In the genomic region with DNA sequence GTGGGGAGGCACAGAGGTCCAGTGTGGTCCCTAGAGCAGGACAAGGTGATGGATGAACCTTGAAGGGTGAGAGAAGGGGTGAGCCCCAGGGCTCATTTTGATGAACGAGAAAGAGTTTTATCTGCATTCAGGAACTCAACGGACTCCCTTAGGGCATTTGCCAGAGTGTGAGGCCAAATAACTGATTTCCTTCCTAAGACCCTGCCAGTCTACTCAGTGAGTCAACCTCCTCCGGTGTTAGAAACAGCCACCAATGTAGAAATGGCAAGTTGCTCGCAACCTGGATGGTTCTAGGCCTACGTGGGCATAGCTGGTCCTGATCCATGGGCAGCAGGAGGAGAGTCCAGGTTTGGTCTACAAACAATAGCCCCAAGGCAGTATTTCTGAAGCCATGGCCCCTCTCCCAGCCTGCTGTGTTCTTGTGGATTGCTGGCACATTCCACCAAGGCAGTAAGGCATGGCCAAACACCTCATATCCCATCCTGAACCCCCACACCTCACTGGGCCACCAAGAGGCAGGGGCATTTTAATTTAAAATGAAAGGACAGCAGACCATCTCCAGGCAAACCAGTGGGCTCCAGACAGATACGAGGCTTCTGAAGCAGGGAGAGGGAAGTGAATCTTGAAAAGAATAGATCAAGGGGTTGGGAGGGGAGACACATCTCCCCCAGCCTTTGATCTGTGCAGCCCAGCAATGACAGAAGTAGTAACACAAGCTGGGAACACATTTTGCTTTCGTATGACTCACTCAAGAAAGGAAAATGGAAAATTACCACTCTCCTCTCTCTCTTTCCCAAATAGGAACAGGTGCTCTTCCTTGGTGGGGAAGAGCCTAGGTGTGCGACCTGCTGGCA, we compare ENCODE assay signal across 22 cellular contexts. TPM values are rescaled to one million over a fixed set of nuclear protein-coding genes. Genes with fewer than 3 reads are reported as not detected.
DNase-seq lines count a peak whose midpoint lies in the region; ATAC-seq and TF ChIP-seq lines count a peak whose summit lies in the region.
"Had no signal": no experiment of that assay in that cellular context is flagged by ENCODE, and none has a peak within 500 bp of the region (broad histone marks: within the 10 kb centered on the region; RNA-seq: fewer than 3 reads in every experiment).

No MANE protein-coding gene starts in this region.

- intact Hi-C loops in activated CD4-positive, alpha-beta T cell treated with anti-CD3 and anti-CD28 coated beads for 36 hours (cut with DNase I, micrococcal nuclease) = no loop called here

- H4K20me1 ChIP-seq in smooth muscle cell (ENCODE audit: low read depth) = no peaks in the 10 kb centered on the region

- peak overlapping the region; percentile 48 for H3K9ac ChIP-seq in smooth muscle cell (ENCODE audit: low read depth)

- no peaks in the 10 kb centered on the region for H3K36me3 Mint-ChIP-seq in activated CD4-positive, alpha-beta T cell treated with anti-CD3 and anti-CD28 coated beads for 36 hours (ENCODE audit: low read depth)
- peaks cover 7% of the 10 kb centered on the region for H3K36me3 Mint-ChIP-seq in activated CD4-positive, alpha-beta T cell treated with anti-CD3 and anti-CD28 coated beads, Interleukin-2, amount 10 ng/mL, durations not matched to agents 7 days and 5 days (ENCODE audit: low read depth)
- no peaks in the 10 kb centered on the region for H3K36me3 Mint-ChIP-seq in chondrocyte (ENCODE audit: low read depth)
- peaks cover 0 to 3% of the 10 kb centered on the region in 2 donors for H3K36me3 Mint-ChIP-seq in stimulated activated naive B cell treated with anti-CD40 and anti-IgM and Interleukin-4, amounts not matched to agents 10 μg/mL and 1 μg/mL and 100 μg/mL, for 72 hours
- H3K36me3 Mint-ChIP-seq: activated naive CD8-positive, alpha-beta T cell treated with anti-CD3 and anti-CD28 coated beads, Interleukin-2, amount 10 ng/mL, durations not matched to agents 7 days and 5 days; CD8-positive, alpha-beta T cell; natural killer cell treated with Interleukin-12 subunit alpha and Interleukin-12 subunit beta and Interleukin-15 and Interleukin-18, amount 100 ng/mL, for 72 hours had no signal

- CTCF ChIA-PET in activated CD4-positive, alpha-beta T cell treated with anti-CD3 and anti-CD28 coated beads for 36 hours (lab: Charles Lee) = no interaction called here
- CTCF ChIA-PET in activated CD4-positive, alpha-beta T cell treated with anti-CD3 and anti-CD28 coated beads, Interleukin-2, amount 10 ng/mL, durations not matched to agents 7 days and 5 days (lab: Charles Lee) = interaction anchor here (0.6 kb wide), 1 partner anchor 44 kb away, joined by 3 read pairs; no protein-coding TSS in a partner anchor

- POLR2A ChIA-PET in activated CD4-positive, alpha-beta T cell treated with anti-CD3 and anti-CD28 coated beads for 36 hours (lab: Charles Lee) = no interaction called here
- POLR2A ChIA-PET in activated CD4-positive, alpha-beta T cell treated with anti-CD3 and anti-CD28 coated beads, Interleukin-2, amount 10 ng/mL, durations not matched to agents 7 days and 5 days (lab: Charles Lee) = no interaction called here

- ATAC-seq in activated CD4-positive, alpha-beta T cell treated with anti-CD3 and anti-CD28 coated beads for 36 hours = peak; percentile 12
- no peak for ATAC-seq in stimulated activated naive B cell treated with anti-CD40 and anti-IgM and Interleukin-4, amounts not matched to agents 10 μg/mL and 1 μg/mL and 100 μg/mL, for 72 hours (replicated peaks)
- ATAC-seq: CD8-positive, alpha-beta T cell; effector memory CD8-positive, alpha-beta T cell; psoas muscle; stimulated activated memory B cell treated with anti-CD40 and anti-IgM and Interleukin-4, amounts not matched to agents 10 μg/mL and 1 μg/mL and 100 μg/mL, for 72 hours had no signal

- peaks cover 46% of the 10 kb centered on the region for H3F3A ChIP-seq in smooth muscle cell (ENCODE audit: low read depth)

- peaks cover 7% of the 10 kb centered on the region for H3K4me1 ChIP-seq in smooth muscle cell (ENCODE audit: low read depth)
- H3K4me1 ChIP-seq: psoas muscle had no signal

- H3K79me2 ChIP-seq in smooth muscle cell (ENCODE audit: low read depth) = no peaks in the 10 kb centered on the region

- H3K27me3 ChIP-seq in smooth muscle cell (ENCODE audit: low read depth) = no peaks in the 10 kb centered on the region

- H3K4me3 Mint-ChIP-seq in activated CD4-positive, alpha-beta T cell treated with anti-CD3 and anti-CD28 coated beads for 36 hours = no peak overlapping the region
- H3K4me3 Mint-ChIP-seq in activated CD4-positive, alpha-beta T cell treated with anti-CD3 and anti-CD28 coated beads, Interleukin-2, amount 10 ng/mL, durations not matched to agents 7 days and 5 days = no peak overlapping the region
- no peak overlapping the region for H3K4me3 Mint-ChIP-seq in chondrocyte (ENCODE audit: unreplicated experiment)
- no peak overlapping the region for H3K4me3 Mint-ChIP-seq in stimulated activated naive B cell treated with anti-CD40 and anti-IgM and Interleukin-4, amounts not matched to agents 10 μg/mL and 1 μg/mL and 100 μg/mL, for 72 hours
- H3K4me3 Mint-ChIP-seq: activated naive CD8-positive, alpha-beta T cell treated with anti-CD3 and anti-CD28 coated beads, Interleukin-2, amount 10 ng/mL, durations not matched to agents 7 days and 5 days; CD8-positive, alpha-beta T cell; effector memory CD8-positive, alpha-beta T cell; natural killer cell treated with Interleukin-12 subunit alpha and Interleukin-12 subunit beta and Interleukin-15 and Interleukin-18, amount 100 ng/mL, for 72 hours; stimulated activated memory B cell treated with anti-CD40 and anti-IgM and Interleukin-4, amounts not matched to agents 10 μg/mL and 1 μg/mL and 100 μg/mL, for 72 hours; T-helper 2 cell treated with Interferon-gamma antibody and Interleukin-4, amounts not matched to agents 5 μg/mL and 100 μg/mL, for 36 hours had no signal

- 42% methylated on average over 8 of the region's 8 CpGs for WGBS in smooth muscle cell (ENCODE audit: low lambda C conversion rate)

- H3K9me3 ChIP-seq in smooth muscle cell (replicated peaks; ENCODE audit: low read depth) = no peaks in the 10 kb centered on the region
- H3K9me3 ChIP-seq: psoas muscle had no signal

- H3K36me3 ChIP-seq in smooth muscle cell (ENCODE audit: low read depth) = no peaks in the 10 kb centered on the region

- H3K9me3 Mint-ChIP-seq in activated CD4-positive, alpha-beta T cell treated with anti-CD3 and anti-CD28 coated beads for 36 hours (ENCODE audit: low read depth) = peaks cover 7% of the 10 kb centered on the region
- peaks cover 13% of the 10 kb centered on the region for H3K9me3 Mint-ChIP-seq in activated CD4-positive, alpha-beta T cell treated with anti-CD3 and anti-CD28 coated beads, Interleukin-2, amount 10 ng/mL, durations not matched to agents 7 days and 5 days
- peaks cover 6% of the 10 kb centered on the region for H3K9me3 Mint-ChIP-seq in chondrocyte (ENCODE audit: low read depth)
- peaks cover 0 to 2% of the 10 kb centered on the region in 2 donors for H3K9me3 Mint-ChIP-seq in stimulated activated naive B cell treated with anti-CD40 and anti-IgM and Interleukin-4, amounts not matched to agents 10 μg/mL and 1 μg/mL and 100 μg/mL, for 72 hours
- H3K9me3 Mint-ChIP-seq: CD8-positive, alpha-beta T cell; effector memory CD8-positive, alpha-beta T cell had no signal

- H3K4me2 ChIP-seq in smooth muscle cell = peak overlapping the region; percentile 58

- H2AFZ ChIP-seq in smooth muscle cell (ENCODE audit: low read depth) = no peak overlapping the region

- no peak overlapping the region for H3K4me3 ChIP-seq in smooth muscle cell
- H3K4me3 ChIP-seq: psoas muscle had no signal

- no peak for DNase-seq in activated CD4-positive, alpha-beta T cell treated with anti-CD3 and anti-CD28 coated beads for 36 hours
- DNase-seq in activated CD4-positive, alpha-beta T cell treated with anti-CD3 and anti-CD28 coated beads, Interleukin-2, amount 10 ng/mL, durations not matched to agents 7 days and 5 days = no peak
- DNase-seq in M059J (ENCODE audit: low read depth) = peak; percentile 33
- DNase-seq in chondrocyte (ENCODE audit: low spot score) = peak; percentile 40
- DNase-seq in smooth muscle cell (lab: John Stamatoyannopoulos, UW; ENCODE audit: unreplicated experiment) = no peak
- no peak for DNase-seq in stimulated activated naive B cell treated with anti-CD40 and anti-IgM and Interleukin-4, amounts not matched to agents 10 μg/mL and 1 μg/mL and 100 μg/mL, for 72 hours
- no peak for DNase-seq in activated gamma-delta T cell (lab: John Stamatoyannopoulos, UW)
- no peak for DNase-seq in hepatic stellate cell (ENCODE audit: low spot score)
- DNase-seq: activated naive CD8-positive, alpha-beta T cell treated with anti-CD3 and anti-CD28 coated beads, Interleukin-2, amount 10 ng/mL, durations not matched to agents 7 days and 5 days; CD8-positive, alpha-beta T cell; effector memory CD8-positive, alpha-beta T cell; hippocampal formation; kidney; mesendoderm; NCI-H510A; psoas muscle; stimulated activated CD4-positive, alpha-beta T cell treated with anti-CD3 and anti-CD28 coated beads, Interleukin-12 subunit alpha, Interleukin-12 subunit beta, amount 100 ng/mL, for 4 hours had no signal

- no peaks in the 10 kb centered on the region for H3K27me3 Mint-ChIP-seq in activated CD4-positive, alpha-beta T cell treated with anti-CD3 and anti-CD28 coated beads for 36 hours
- no peaks in the 10 kb centered on the region for H3K27me3 Mint-ChIP-seq in activated CD4-positive, alpha-beta T cell treated with anti-CD3 and anti-CD28 coated beads, Interleukin-2, amount 10 ng/mL, durations not matched to agents 7 days and 5 days
- H3K27me3 Mint-ChIP-seq in chondrocyte (ENCODE audit: low read depth) = no peaks in the 10 kb centered on the region
- no peaks in the 10 kb centered on the region for H3K27me3 Mint-ChIP-seq in stimulated activated naive B cell treated with anti-CD40 and anti-IgM and Interleukin-4, amounts not matched to agents 10 μg/mL and 1 μg/mL and 100 μg/mL, for 72 hours
- H3K27me3 Mint-ChIP-seq: activated naive CD8-positive, alpha-beta T cell treated with anti-CD3 and anti-CD28 coated beads, Interleukin-2, amount 10 ng/mL, durations not matched to agents 7 days and 5 days; effector memory CD8-positive, alpha-beta T cell; natural killer cell treated with Interleukin-12 subunit alpha and Interleukin-12 subunit beta and Interleukin-15 and Interleukin-18, amount 100 ng/mL, for 72 hours; stimulated activated memory B cell treated with anti-CD40 and anti-IgM and Interleukin-4, amounts not matched to agents 10 μg/mL and 1 μg/mL and 100 μg/mL, for 72 hours had no signal

- no peak for TF ChIP-seq CTCF in chondrocyte (IDR thresholded peaks at IDR 0.05)
- no peak for TF ChIP-seq CTCF in smooth muscle cell (IDR thresholded peaks at IDR 0.05; ENCODE audit: borderline replicate concordance, insufficient read depth, poor library complexity, severe bottlenecking)

- peak overlapping the region; percentile 69 for H3K27ac ChIP-seq in smooth muscle cell (ENCODE audit: low read depth)
- H3K27ac ChIP-seq: psoas muscle had no signal

- no peak overlapping the region for H3K27ac Mint-ChIP-seq in activated CD4-positive, alpha-beta T cell treated with anti-CD3 and anti-CD28 coated beads for 36 hours
- H3K27ac Mint-ChIP-seq in activated CD4-positive, alpha-beta T cell treated with anti-CD3 and anti-CD28 coated beads, Interleukin-2, amount 10 ng/mL, durations not matched to agents 7 days and 5 days = no peak overlapping the region
- no peak overlapping the region for H3K27ac Mint-ChIP-seq in chondrocyte (ENCODE audit: unreplicated experiment)
- H3K27ac Mint-ChIP-seq in stimulated activated naive B cell treated with anti-CD40 and anti-IgM and Interleukin-4, amounts not matched to agents 10 μg/mL and 1 μg/mL and 100 μg/mL, for 72 hours = no peak overlapping the region
- H3K27ac Mint-ChIP-seq: activated naive CD8-positive, alpha-beta T cell treated with anti-CD3 and anti-CD28 coated beads, Interleukin-2, amount 10 ng/mL, durations not matched to agents 7 days and 5 days; CD8-positive, alpha-beta T cell; effector memory CD8-positive, alpha-beta T cell; natural killer cell treated with Interleukin-12 subunit alpha and Interleukin-12 subunit beta and Interleukin-15 and Interleukin-18, amount 100 ng/mL, for 72 hours; T-helper 2 cell treated with Interferon-gamma antibody and Interleukin-4, amounts not matched to agents 5 μg/mL and 100 μg/mL, for 36 hours had no signal

- peaks cover 18% of the 10 kb centered on the region for H3K4me1 Mint-ChIP-seq in activated CD4-positive, alpha-beta T cell treated with anti-CD3 and anti-CD28 coated beads for 36 hours
- H3K4me1 Mint-ChIP-seq in activated CD4-positive, alpha-beta T cell treated with anti-CD3 and anti-CD28 coated beads, Interleukin-2, amount 10 ng/mL, durations not matched to agents 7 days and 5 days = no peaks in the 10 kb centered on the region
- H3K4me1 Mint-ChIP-seq in chondrocyte (ENCODE audit: low read depth) = peaks cover 9% of the 10 kb centered on the region
- peaks cover 0 to 1% of the 10 kb centered on the region in 2 donors for H3K4me1 Mint-ChIP-seq in stimulated activated naive B cell treated with anti-CD40 and anti-IgM and Interleukin-4, amounts not matched to agents 10 μg/mL and 1 μg/mL and 100 μg/mL, for 72 hours
- H3K4me1 Mint-ChIP-seq: stimulated activated memory B cell treated with anti-CD40 and anti-IgM and Interleukin-4, amounts not matched to agents 10 μg/mL and 1 μg/mL and 100 μg/mL, for 72 hours had no signal

RNA-seq across cellular contexts. Expression of a gene that starts 25.4 kb away (rescaled TPM):
- 10 to 100 TPM; 28.9 to 30.2 TPM for total RNA-seq in activated CD4-positive, alpha-beta T cell treated with anti-CD3 and anti-CD28 coated beads for 36 hours
- total RNA-seq in activated CD4-positive, alpha-beta T cell treated with anti-CD3 and anti-CD28 coated beads, Interleukin-2, amount 10 ng/mL, durations not matched to agents 7 days and 5 days = 10 to 100 TPM; 30.3 to 34.1 TPM
- total RNA-seq in M059J (2014; rRNA removed; shearing (Covaris generic)) = not detected in 2 replicates
- total RNA-seq in chondrocyte = not detected in 3 replicates
- total RNA-seq in smooth muscle cell = 0.22 TPM in 1 of 2 replicates, not detected in the other
- 0.51 and 1.1 TPM in 2 replicates for polyA plus RNA-seq in smooth muscle cell
- total RNA-seq: fibroblast of lung, MCF 10A had no signal
- polyA plus RNA-seq: fibroblast of lung had no signal

Comparison
In these comparisons a context has a peak if more than half of its experiments do, and no peak if none do; other contexts are left out.
1. DNase-seq: peak in M059J (single experiment) and chondrocyte (single experiment); none in activated CD4-positive, alpha-beta T cell treated with anti-CD3 and anti-CD28 coated beads for 36 hours (single experiment), activated CD4-positive, alpha-beta T cell treated with anti-CD3 and anti-CD28 coated beads, Interleukin-2, amount 10 ng/mL, durations not matched to agents 7 days and 5 days (single experiment), smooth muscle cell (single experiment), stimulated activated naive B cell treated with anti-CD40 and anti-IgM and Interleukin-4, amounts not matched to agents 10 μg/mL and 1 μg/mL and 100 μg/mL, for 72 hours (single experiment), activated gamma-delta T cell (single experiment) and hepatic stellate cell (single experiment).
2. RNA of a gene that starts 25.4 kb away (total RNA-seq): 30.3 to 34.1 TPM in activated CD4-positive, alpha-beta T cell treated with anti-CD3 and anti-CD28 coated beads, Interleukin-2, amount 10 ng/mL, durations not matched to agents 7 days and 5 days and 28.9 to 30.2 TPM in activated CD4-positive, alpha-beta T cell treated with anti-CD3 and anti-CD28 coated beads for 36 hours; 0.22 TPM in smooth muscle cell, not detected in chondrocyte and not detected in M059J; every median in the first group is over 10 times any median in the second.